In the genomic region with DNA sequence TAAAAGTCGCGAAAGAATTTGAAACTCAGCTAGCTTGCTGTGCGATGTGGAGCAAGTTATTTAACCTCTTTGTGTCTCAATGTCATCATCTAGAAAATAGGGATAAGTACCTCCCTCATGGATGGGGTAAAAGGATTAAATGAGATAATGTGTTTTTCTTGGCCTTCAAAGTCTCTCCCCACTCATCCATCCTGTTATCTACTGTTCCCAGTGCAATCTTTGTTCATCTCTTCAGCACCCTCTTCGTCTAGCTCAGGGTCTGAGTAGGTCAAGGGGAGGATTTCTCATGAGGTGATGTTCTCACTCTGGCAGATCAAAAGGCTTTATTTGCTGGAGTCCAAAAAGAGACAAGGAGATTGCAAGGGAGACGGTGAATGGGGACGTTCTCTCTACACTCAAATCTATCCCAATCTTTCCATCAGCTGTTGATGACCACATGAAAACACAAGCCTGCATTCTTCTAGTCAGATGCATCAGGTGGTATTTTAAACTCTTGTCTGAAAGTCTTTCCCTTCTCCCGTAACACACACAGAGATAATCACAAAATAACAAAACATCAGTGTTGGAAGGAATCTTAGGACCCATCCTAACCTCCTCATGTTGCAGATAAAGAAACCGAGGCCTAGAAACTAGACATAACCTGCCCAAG, we compare ENCODE assay signal across 8 cellular contexts. TPM values are rescaled to one million over a fixed set of nuclear protein-coding genes. Genes with fewer than 3 reads are reported as not detected.
DNase-seq lines count a peak whose midpoint lies in the region; ATAC-seq, FAIRE-seq and TF ChIP-seq lines count a peak whose summit lies in the region.

No MANE protein-coding gene starts in this region.

- intact Hi-C loops in left ventricle myocardium inferior (cut with micrococcal nuclease): no loop called here
- intact Hi-C loops in left cardiac atrium (cut with DNase I): no loop called here
- intact Hi-C loops in breast epithelium (cut with DNase I; ENCODE audit: low total_unique reads): no loop called here
- intact Hi-C loops in vagina (cut with DNase I): no loop called here

- no peak for TF ChIP-seq POLR2A in breast epithelium (IDR thresholded peaks at IDR 0.05)
- no peak for TF ChIP-seq POLR2A in vagina (IDR thresholded peaks at IDR 0.05)
- TF ChIP-seq POLR2A in GM12891 (IDR thresholded peaks at IDR 0.05; ENCODE audit: low read depth, low read length): no peak

- ATAC-seq in left cardiac atrium (no peak), GM19463 (IDR thresholded peaks at IDR 0.05; ENCODE audit: unreplicated experiment) (no peak)

- DNase-seq in left ventricle myocardium inferior (no peak), left cardiac atrium (no peak), breast epithelium (ENCODE audit: low spot score in 2 of 2) (no peak), vagina (ENCODE audit: extremely low spot score in 2 of 2) (no peak), GM12891 (ENCODE audit: insufficient read length, low spot score) (no peak), C1 segment of cervical spinal cord (lab: John Stamatoyannopoulos, UW) (no peak)

- no peak for FAIRE-seq in GM12891 (lab: Jason Lieb, UNC)

- H3K27me3 ChIP-seq in left ventricle myocardium inferior (ENCODE audit: low read depth): no peaks in the 10 kb centered on the region
- H3K27me3 ChIP-seq in breast epithelium: no peaks in the 10 kb centered on the region
- H3K27me3 ChIP-seq in vagina: no peaks in the 10 kb centered on the region

- peak overlapping the region; percentile 94 for H3K27ac ChIP-seq in left ventricle myocardium inferior (replicated peaks)
- H3K27ac ChIP-seq in breast epithelium: no peak overlapping the region
- no peak overlapping the region for H3K27ac ChIP-seq in mesodermal cell (ENCODE audit: low read depth, low read length, severe bottlenecking)
- peak overlapping the region; percentile 92 for H3K27ac ChIP-seq in vagina

- TF ChIP-seq CTCF in left ventricle myocardium inferior (IDR thresholded peaks at IDR 0.05; ENCODE audit: borderline replicate concordance): no peak
- no peak for TF ChIP-seq CTCF in breast epithelium (IDR thresholded peaks at IDR 0.05)
- TF ChIP-seq CTCF in vagina (IDR thresholded peaks at IDR 0.05): no peak

- H3K4me3 ChIP-seq in left ventricle myocardium inferior (peak overlapping the region; percentile 92), breast epithelium (peak overlapping the region; percentile 81 to 92 (median 85)), mesodermal cell (ENCODE audit: extremely low read depth, insufficient read depth, low read length, poor library complexity, severe bottlenecking) (peak overlapping the region; percentile 82), vagina (peak overlapping the region; percentile 81 to 92)

- H3K9me3 ChIP-seq in left ventricle myocardium inferior (replicated peaks) (no peaks in the 10 kb centered on the region), breast epithelium (no peaks in the 10 kb centered on the region), mesodermal cell (ENCODE audit: control insufficient read depth, low read length) (no peaks in the 10 kb centered on the region), vagina (no peaks in the 10 kb centered on the region)

- H3K36me3 ChIP-seq in left ventricle myocardium inferior (no peaks in the 10 kb centered on the region), breast epithelium (no peaks in the 10 kb centered on the region), mesodermal cell (ENCODE audit: control insufficient read depth, insufficient read depth, low read length) (peaks cover 4% of the 10 kb centered on the region), vagina (no peaks in the 10 kb centered on the region)

- H3K4me1 ChIP-seq in left ventricle myocardium inferior (peaks cover 84% of the 10 kb centered on the region), breast epithelium (peaks cover 0 to 5% of the 10 kb centered on the region in 2 donors), mesodermal cell (ENCODE audit: control insufficient read depth, insufficient read depth, low read length, poor library complexity, severe bottlenecking) (peaks cover 6% of the 10 kb centered on the region), vagina (peaks cover 59% of the 10 kb centered on the region)

- WGBS in mesodermal cell (ENCODE audit: insufficient coverage in 2 of 2), 2 experiments: 62 to 70% methylated on average over 4 to 6 of the region's 8 CpGs

TF ChIP-seq in GM12891, 5 proteins besides CTCF, POLR2A, EP300 and RAD21:
- TF ChIP-seq POU2F2 (IDR thresholded peaks at IDR 0.05; ENCODE audit: low read depth, low read length) (no peak), POLR2AphosphoS5 (IDR thresholded peaks at IDR 0.05; ENCODE audit: low read depth, low read length) (no peak), SPI1 (IDR thresholded peaks at IDR 0.05; ENCODE audit: low read depth, low read length) (no peak), PAX5 (IDR thresholded peaks at IDR 0.05; ENCODE audit: insufficient read depth, low read length, severe bottlenecking) (no peak), TAF1 (IDR thresholded peaks at IDR 0.05; ENCODE audit: low read depth, low read length) (no peak)

RNA-seq across cellular contexts. Expression of a gene that starts 1.3 kb away (rescaled TPM):
- total RNA-seq in left ventricle myocardium inferior (13.5 TPM), left cardiac atrium (10 to 100 TPM; 17.3 to 19.4 TPM), breast epithelium (10 to 100 TPM; 17.1 to 32.9 (median 27.2) TPM), vagina (17.9 TPM)
- polyA plus RNA-seq in mesodermal cell (2013, experiment 1 of 2): 25.5 TPM
- 26.4 TPM for polyA plus RNA-seq in mesodermal cell (2013, experiment 2 of 2)
- polyA plus RNA-seq in GM12891 (2012; ENCODE audit: low read depth, missing spikeins): 12.6 TPM

RNA-seq across cellular contexts. Expression of a gene that starts 12.5 kb away (rescaled TPM):
- total RNA-seq in left ventricle myocardium inferior (5.5 TPM), left cardiac atrium (10 to 100 TPM in 1 of 2 donors, 1 to 10 TPM in 1; 9.2 to 19.5 TPM), breast epithelium (10 to 100 TPM; 15.1 to 21.6 (median 16.8) TPM), vagina (28.0 TPM)
- polyA plus RNA-seq in mesodermal cell (2013, experiment 1 of 2): 24.6 TPM
- polyA plus RNA-seq in mesodermal cell (2013, experiment 2 of 2): 19.4 TPM
- polyA plus RNA-seq in GM12891 (2012; ENCODE audit: low read depth, missing spikeins): 6.8 TPM

Comparison
In these comparisons a context has a peak if more than half of its experiments do, and no peak if none do; other contexts are left out.
1. H3K27ac ChIP-seq: peak in left ventricle myocardium inferior (single experiment) and vagina (single experiment); none in breast epithelium (0 of 2) and mesodermal cell (single experiment).
2. Peak in every context shown above with its lines, with median percentiles within 50 percentile points of each other: H3K4me3 ChIP-seq.